11 cellular contexts compared by ENCODE assay signal in the genomic region with DNA sequence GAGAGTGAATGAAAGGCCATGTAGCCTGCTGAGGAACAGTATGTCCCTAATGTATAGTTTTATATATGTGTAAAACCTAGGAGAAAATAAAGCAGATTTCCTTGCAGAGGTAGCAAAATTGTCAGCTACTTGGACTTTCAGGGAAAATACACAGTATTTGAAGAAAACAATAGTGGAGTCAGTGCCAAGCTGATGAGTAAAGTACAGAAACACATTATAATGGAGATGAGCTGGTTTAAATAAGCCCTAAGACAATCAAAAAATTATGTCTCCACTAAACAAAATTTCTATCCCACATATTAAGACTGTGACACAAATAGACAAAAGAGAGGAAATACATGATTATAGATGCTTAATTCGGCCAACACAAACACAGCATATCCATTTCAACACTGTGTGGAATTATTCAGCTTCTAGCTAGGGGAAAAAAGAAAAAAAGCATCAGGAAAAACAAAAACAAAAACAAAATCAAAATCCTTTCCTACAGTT.
DNase-seq lines count a peak whose midpoint lies in the region; ATAC-seq and TF ChIP-seq lines count a peak whose summit lies in the region.
"Had no signal": no experiment of that assay in that cellular context is flagged by ENCODE, and none has a peak within 500 bp of the region (broad histone marks: within the 10 kb centered on the region; RNA-seq: fewer than 3 reads in every experiment).

No MANE protein-coding gene starts in this region.

- peaks cover 25% of the 10 kb centered on the region for H3K4me1 ChIP-seq in KMS-11 (ENCODE audit: low read depth, poor library complexity, severe bottlenecking)
- H3K4me1 ChIP-seq in colonic mucosa, result no peaks in the 10 kb centered on the region

- no peaks in the 10 kb centered on the region for H4K20me1 ChIP-seq in KMS-11 (ENCODE audit: insufficient read depth)

- intact Hi-C loops in colonic mucosa (cut with DNase I), result no loop called here

- peak overlapping the region; percentile 55 for H3K27ac ChIP-seq in KMS-11
- H3K27ac ChIP-seq in colonic mucosa, result peak overlapping the region; percentile 16
- H3K27ac ChIP-seq: ovary had no signal

- H3K36me3 ChIP-seq in KMS-11 (ENCODE audit: insufficient read depth) (no peaks in the 10 kb centered on the region), colonic mucosa (no peaks in the 10 kb centered on the region)
- H3K36me3 ChIP-seq: ovary had no signal

- no peak overlapping the region for H3K4me3 ChIP-seq in KMS-11 (IDR thresholded peaks at IDR 0.05; ENCODE audit: insufficient read depth, low read depth, low read length)
- H3K4me3 ChIP-seq in colonic mucosa, result no peak overlapping the region
- H3K4me3 ChIP-seq: ovary had no signal

- peak; percentile 26 for DNase-seq in GM03348 (ENCODE audit: low spot score)
- no peak for DNase-seq in colonic mucosa
- peak; percentile 63 for DNase-seq in pons (ENCODE audit: low spot score)
- no peak for DNase-seq in NOMO-1 (lab: John Stamatoyannopoulos, UW; ENCODE audit: unreplicated experiment in 2 of 2)
- no peak for DNase-seq in amniotic stem cell (lab: John Stamatoyannopoulos, UW)
- no peak for DNase-seq in stimulated activated naive CD4-positive, alpha-beta T cell (lab: John Stamatoyannopoulos, UW)
- DNase-seq: DND-41, NCI-H2171 treated with DMSO at 0.1 percent for 48 hours, ovary had no signal

- H3K79me2 ChIP-seq in KMS-11 (ENCODE audit: insufficient read depth, low read depth), result no peaks in the 10 kb centered on the region

- peak overlapping the region; percentile 80 for H3K4me2 ChIP-seq in KMS-11

- no peaks in the 10 kb centered on the region for H3K9me3 ChIP-seq in colonic mucosa
- H3K9me3 ChIP-seq: ovary had no signal

- TF ChIP-seq CTCF in KMS-11 (conservative IDR thresholded peaks at IDR 0.05; ENCODE audit: low read depth, low read length) (no peak), colonic mucosa (IDR thresholded peaks at IDR 0.05) (no peak)

- H2AFZ ChIP-seq in KMS-11 (ENCODE audit: low read depth), result no peak overlapping the region; the same call in 1 of the 2 replicates

- H3K9ac ChIP-seq in KMS-11, result peak overlapping the region; percentile 35; the same call in 1 of the 2 replicates
- no peak overlapping the region for H3K9ac ChIP-seq in colonic mucosa (ENCODE audit: low read depth in 2 of 2, low read length in 2 of 2)

- ATAC-seq in HG03139 (IDR thresholded peaks at IDR 0.05; ENCODE audit: unreplicated experiment), result no peak

- H3K27me3 ChIP-seq in KMS-11 (ENCODE audit: insufficient read depth, low read depth) (no peaks in the 10 kb centered on the region), colonic mucosa (no peaks in the 10 kb centered on the region)
- H3K27me3 ChIP-seq: ovary had no signal

Comparison
In these comparisons a context has a peak if more than half of its experiments do, and no peak if none do; other contexts are left out.
1. DNase-seq: peak in GM03348 (single experiment) and pons (single experiment); none in colonic mucosa (single experiment), NOMO-1 (0 of 2), amniotic stem cell (single experiment) and stimulated activated naive CD4-positive, alpha-beta T cell (0 of 6).